In the genomic region with DNA sequence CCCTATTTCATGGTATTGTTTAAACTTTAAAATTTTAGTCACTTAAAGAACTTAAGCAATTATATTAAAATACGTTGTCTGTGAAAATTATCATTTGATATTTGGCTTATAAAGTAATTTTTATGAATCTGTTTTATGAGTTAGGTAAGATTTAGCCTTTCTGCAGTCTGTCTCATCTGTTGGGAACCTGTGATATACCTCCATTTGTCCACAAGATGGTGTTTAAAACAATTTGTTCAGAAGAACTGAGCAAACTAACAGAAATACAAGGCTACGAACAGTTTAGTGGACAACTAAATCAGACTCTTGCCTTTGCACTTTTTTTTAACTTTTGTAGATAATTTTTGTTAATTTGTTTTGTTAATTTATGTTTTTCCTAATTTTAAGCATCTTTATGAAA, we compare ENCODE assay signal across 11 cellular contexts.
DNase-seq lines count a peak whose midpoint lies in the region; ATAC-seq and TF ChIP-seq lines count a peak whose summit lies in the region.
"Had no signal": no experiment of that assay in that cellular context is flagged by ENCODE, and none has a peak within 500 bp of the region (broad histone marks: within the 10 kb centered on the region; RNA-seq: fewer than 3 reads in every experiment).

No MANE protein-coding gene starts in this region.

- H3K4me3 ChIP-seq in left ventricle myocardium inferior, result no peak overlapping the region
- no peak overlapping the region for H3K4me3 ChIP-seq in right atrium auricular region
- H3K4me3 ChIP-seq in epithelial cell of proximal tubule (ENCODE audit: low read depth, low read length), result no peak overlapping the region
- H3K4me3 ChIP-seq in MG63, result no peak overlapping the region

- H3K4me1 ChIP-seq in left ventricle myocardium inferior (no peaks in the 10 kb centered on the region), right atrium auricular region (no peaks in the 10 kb centered on the region)

- no peaks in the 10 kb centered on the region for H3K36me3 ChIP-seq in left ventricle myocardium inferior
- H3K36me3 ChIP-seq in right atrium auricular region, result no peaks in the 10 kb centered on the region
- no peaks in the 10 kb centered on the region for H3K36me3 ChIP-seq in MG63

- TF ChIP-seq CTCF in left ventricle myocardium inferior (IDR thresholded peaks at IDR 0.05; ENCODE audit: borderline replicate concordance), result peak; percentile 37
- peak in 1 of 2 donors; percentile 35 for TF ChIP-seq CTCF in right atrium auricular region (IDR thresholded peaks at IDR 0.05)
- peak; percentile 44 for TF ChIP-seq CTCF in epithelial cell of proximal tubule (conservative IDR thresholded peaks at IDR 0.05; ENCODE audit: low read depth, low read length)

- no peaks in the 10 kb centered on the region for H3K9me3 ChIP-seq in left ventricle myocardium inferior (replicated peaks)
- H3K9me3 ChIP-seq in right atrium auricular region, result no peaks in the 10 kb centered on the region
- H3K9me3 ChIP-seq in MG63, result no peaks in the 10 kb centered on the region

- no peak for ATAC-seq in HG02884 (IDR thresholded peaks at IDR 0.05; ENCODE audit: unreplicated experiment)

- DNase-seq in left ventricle myocardium inferior (no peak), right atrium auricular region (ENCODE audit: low spot score) (no peak), OCI-M1 (lab: John Stamatoyannopoulos, UW) (peak; percentile 52), epithelial cell of proximal tubule (ENCODE audit: low read depth) (no peak), MG63 (no peak), mucosa of gallbladder (ENCODE audit: low spot score) (no peak), amygdala (lab: John Stamatoyannopoulos, UW) (no peak)
- DNase-seq: activated B cell treated with CpG ODN at 0.5 μM for 24 hours, head of caudate nucleus, occipital lobe had no signal

- intact Hi-C loops in left ventricle myocardium inferior (cut with micrococcal nuclease), result no loop called here

- H3K27ac ChIP-seq in left ventricle myocardium inferior (replicated peaks), result no peak overlapping the region
- H3K27ac ChIP-seq in right atrium auricular region, result no peak overlapping the region

- H3K27me3 ChIP-seq in left ventricle myocardium inferior (ENCODE audit: low read depth) (no peaks in the 10 kb centered on the region), right atrium auricular region (no peaks in the 10 kb centered on the region), MG63 (peaks cover 12% of the 10 kb centered on the region)
